In the genomic region with DNA sequence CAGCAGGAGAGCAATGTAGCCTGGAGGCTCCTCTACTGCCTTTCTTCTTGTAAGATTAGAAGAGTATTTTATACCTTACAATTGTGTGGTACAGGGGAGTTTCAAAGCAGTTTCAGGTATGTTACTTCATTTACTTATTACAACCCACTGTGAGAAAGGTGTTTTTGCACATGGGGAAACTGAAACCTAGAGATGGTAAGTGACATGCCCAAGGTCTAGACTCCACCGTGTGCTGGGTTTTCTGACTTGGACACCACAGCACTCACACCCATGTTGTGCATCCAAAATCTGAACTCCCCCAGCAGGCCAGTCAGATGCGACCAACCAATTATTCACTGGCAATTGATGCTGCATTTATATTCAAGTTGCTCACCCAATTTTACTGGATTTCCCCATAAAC, we compare ENCODE assay signal across 34 cellular contexts. TPM values are rescaled to one million over a fixed set of nuclear protein-coding genes. Genes with fewer than 3 reads are reported as not detected.
DNase-seq lines count a peak whose midpoint lies in the region; ATAC-seq and TF ChIP-seq lines count a peak whose summit lies in the region.
"Had no signal": no experiment of that assay in that cellular context is flagged by ENCODE, and none has a peak within 500 bp of the region (broad histone marks: within the 10 kb centered on the region; RNA-seq: fewer than 3 reads in every experiment).

No MANE protein-coding gene starts in this region.

- no peak for TF ChIP-seq CTCF in coronary artery (IDR thresholded peaks at IDR 0.05)

- CTCF ChIA-PET in activated naive CD4-positive, alpha-beta T cell treated with anti-CD3 and anti-CD28 coated beads for 36 hours (lab: Charles Lee) = no interaction called here

- no peak overlapping the region for H3K27ac ChIP-seq in coronary artery
- H3K27ac ChIP-seq: esophagus squamous epithelium, prostate gland, sigmoid colon had no signal

- ATAC-seq in activated T-cell treated with anti-CD3 and anti-CD28 coated beads, Interleukin-2, amount 50 U/mL, for 72 hours (replicated peaks in 1 of 2) = peak; percentile 53 to 64
- ATAC-seq in GM21526 (IDR thresholded peaks at IDR 0.05; ENCODE audit: low FRiP score, unreplicated experiment) (peak; percentile 68), HG03095 (IDR thresholded peaks at IDR 0.05; ENCODE audit: unreplicated experiment) (peak; percentile 62), GM18511 (IDR thresholded peaks at IDR 0.05; ENCODE audit: unreplicated experiment) (no peak)
- ATAC-seq: activated CD8-positive, alpha-beta memory T cell treated with anti-CD3 and anti-CD28 coated beads, Interleukin-2, amount 10 ng/mL, durations not matched to agents 7 days and 5 days; HCT116 had no signal

- no peak for DNase-seq in activated T-cell treated with anti-CD3 and anti-CD28 coated beads, Interleukin-2, amount 50 U/mL, for 72 hours
- DNase-seq in activated T-cell treated with anti-CD3 and anti-CD28 coated beads, Interleukin-2, amount 50 U/mL, for 1 hour = no peak
- no peak for DNase-seq in NOMO-1 treated with dmso at 0.1 percent for 144 hours (lab: John Stamatoyannopoulos, UW; ENCODE audit: unreplicated experiment)
- no peak for DNase-seq in coronary artery (ENCODE audit: low spot score)
- DNase-seq in activated naive CD4-positive, alpha-beta T cell treated with anti-CD3 and anti-CD28 coated beads for 36 hours = no peak
- DNase-seq: activated CD4-positive, alpha-beta T cell treated with anti-CD3 and anti-CD28 coated beads for 4 hours; activated CD8-positive, alpha-beta memory T cell treated with anti-CD3 and anti-CD28 coated beads, Interleukin-2, amount 10 ng/mL, durations not matched to agents 7 days and 5 days; anterior cingulate cortex; CD8-positive, alpha-beta memory T cell; cortex of kidney; DMS153; endodermal cell; esophagus squamous epithelium; hippocampal formation; immature natural killer cell; NCI-H1048; NCI-H187; NCI-H526 treated with DMSO at 0.1 percent for 48 hours; sigmoid colon; SK-N-SH; T-helper 2 cell; trophoblast cell had no signal

- H3K27me3 Mint-ChIP-seq in activated T-cell treated with anti-CD3 and anti-CD28 coated beads, Interleukin-2, amount 50 U/mL, for 72 hours (ENCODE audit: low read depth) = peaks cover 16% of the 10 kb centered on the region
- peaks cover 5% of the 10 kb centered on the region for H3K27me3 Mint-ChIP-seq in activated naive CD4-positive, alpha-beta T cell treated with anti-CD3 and anti-CD28 coated beads for 36 hours (ENCODE audit: low read depth)

- no peak overlapping the region for H3K4me3 ChIP-seq in coronary artery
- H3K4me3 ChIP-seq: esophagus squamous epithelium, prostate gland, sigmoid colon had no signal

- intact Hi-C loops in activated naive CD4-positive, alpha-beta T cell treated with anti-CD3 and anti-CD28 coated beads for 36 hours (cut with micrococcal nuclease) = no loop called here

- H3K27ac Mint-ChIP-seq in activated T-cell treated with anti-CD3 and anti-CD28 coated beads, Interleukin-2, amount 50 U/mL, for 72 hours = peak overlapping the region; percentile 8
- no peak overlapping the region for H3K27ac Mint-ChIP-seq in activated naive CD4-positive, alpha-beta T cell treated with anti-CD3 and anti-CD28 coated beads for 36 hours
- H3K27ac Mint-ChIP-seq: activated CD8-positive, alpha-beta memory T cell treated with anti-CD3 and anti-CD28 coated beads, Interleukin-2, amount 10 ng/mL, durations not matched to agents 7 days and 5 days; activated naive CD4-positive, alpha-beta T cell treated with anti-CD3 and anti-CD28 coated beads, Interleukin-2, amount 50 U/mL, for 72 hours; activated T-helper 1 cell treated with anti-CD3 and anti-CD28 coated beads, Interleukin-12 subunit alpha, Interleukin-12 subunit beta, Interleukin-2, Interleukin-4 antibody, amounts not matched to agents 30 ng/mL and 10 ng/mL and 1 ng/mL, durations not matched to agents 14 hours and 24 hours and 36 hours; CD8-positive, alpha-beta memory T cell; endodermal cell; immature natural killer cell; memory B cell had no signal

- no peaks in the 10 kb centered on the region for H3K36me3 Mint-ChIP-seq in activated T-cell treated with anti-CD3 and anti-CD28 coated beads, Interleukin-2, amount 50 U/mL, for 72 hours (ENCODE audit: insufficient read depth in 2 of 2)
- no peaks in the 10 kb centered on the region for H3K36me3 Mint-ChIP-seq in activated naive CD4-positive, alpha-beta T cell treated with anti-CD3 and anti-CD28 coated beads for 36 hours (ENCODE audit: low read depth)
- H3K36me3 Mint-ChIP-seq: activated CD8-positive, alpha-beta memory T cell treated with anti-CD3 and anti-CD28 coated beads, Interleukin-2, amount 10 ng/mL, durations not matched to agents 7 days and 5 days; activated naive CD4-positive, alpha-beta T cell treated with anti-CD3 and anti-CD28 coated beads, Interleukin-2, amount 50 U/mL, for 72 hours; CD8-positive, alpha-beta memory T cell; immature natural killer cell; memory B cell had no signal

- no peak overlapping the region for H3K4me3 Mint-ChIP-seq in activated T-cell treated with anti-CD3 and anti-CD28 coated beads, Interleukin-2, amount 50 U/mL, for 72 hours
- H3K4me3 Mint-ChIP-seq in activated naive CD4-positive, alpha-beta T cell treated with anti-CD3 and anti-CD28 coated beads for 36 hours = no peak overlapping the region
- H3K4me3 Mint-ChIP-seq: activated CD8-positive, alpha-beta memory T cell treated with anti-CD3 and anti-CD28 coated beads, Interleukin-2, amount 10 ng/mL, durations not matched to agents 7 days and 5 days; activated T-helper 1 cell treated with anti-CD3 and anti-CD28 coated beads, Interleukin-12 subunit alpha, Interleukin-12 subunit beta, Interleukin-2, Interleukin-4 antibody, amounts not matched to agents 30 ng/mL and 10 ng/mL and 1 ng/mL, durations not matched to agents 14 hours and 24 hours and 36 hours; CD8-positive, alpha-beta memory T cell; endodermal cell; immature natural killer cell; memory B cell had no signal

- no peaks in the 10 kb centered on the region for H3K9me3 Mint-ChIP-seq in activated T-cell treated with anti-CD3 and anti-CD28 coated beads, Interleukin-2, amount 50 U/mL, for 72 hours
- H3K9me3 Mint-ChIP-seq in activated naive CD4-positive, alpha-beta T cell treated with anti-CD3 and anti-CD28 coated beads for 36 hours = no peaks in the 10 kb centered on the region
- H3K9me3 Mint-ChIP-seq: activated T-helper 1 cell treated with anti-CD3 and anti-CD28 coated beads, Interleukin-12 subunit alpha, Interleukin-12 subunit beta, Interleukin-2, Interleukin-4 antibody, amounts not matched to agents 30 ng/mL and 10 ng/mL and 1 ng/mL, durations not matched to agents 14 hours and 24 hours and 36 hours; endodermal cell; immature natural killer cell had no signal

- peaks cover 10% of the 10 kb centered on the region for H3K4me1 Mint-ChIP-seq in activated T-cell treated with anti-CD3 and anti-CD28 coated beads, Interleukin-2, amount 50 U/mL, for 72 hours (ENCODE audit: low read depth)
- no peaks in the 10 kb centered on the region for H3K4me1 Mint-ChIP-seq in activated naive CD4-positive, alpha-beta T cell treated with anti-CD3 and anti-CD28 coated beads for 36 hours (ENCODE audit: low read depth)
- H3K4me1 Mint-ChIP-seq: activated CD8-positive, alpha-beta memory T cell treated with anti-CD3 and anti-CD28 coated beads, Interleukin-2, amount 10 ng/mL, durations not matched to agents 7 days and 5 days; CD8-positive, alpha-beta memory T cell; endodermal cell; immature natural killer cell; memory B cell had no signal

RNA-seq across cellular contexts. Expression of a gene that starts 22.8 kb away (rescaled TPM):
- total RNA-seq in activated T-cell treated with anti-CD3 and anti-CD28 coated beads, Interleukin-2, amount 50 U/mL, for 72 hours = not detected
- not detected for total RNA-seq in activated naive CD4-positive, alpha-beta T cell treated with anti-CD3 and anti-CD28 coated beads for 36 hours
- total RNA-seq: A172; activated CD8-positive, alpha-beta memory T cell treated with anti-CD3 and anti-CD28 coated beads, Interleukin-2, amount 10 ng/mL, durations not matched to agents 7 days and 5 days; activated naive CD4-positive, alpha-beta T cell treated with anti-CD3 and anti-CD28 coated beads, Interleukin-2, amount 50 U/mL, for 72 hours; activated T-helper 1 cell treated with anti-CD3 and anti-CD28 coated beads, Interleukin-12 subunit alpha, Interleukin-12 subunit beta, Interleukin-2, Interleukin-4 antibody, amounts not matched to agents 30 ng/mL and 10 ng/mL and 1 ng/mL, durations not matched to agents 14 hours and 24 hours and 36 hours; CD8-positive, alpha-beta memory T cell; endodermal cell; esophagus squamous epithelium; frontal cortex; G401; prostate gland; RPMI7951; sigmoid colon had no signal
